ENCODE assay signal across 9 cellular contexts in genomic region chr10:102461187-102462054, GRCh38. TPM values are rescaled to one million over a fixed set of nuclear protein-coding genes. Genes with fewer than 3 reads are reported as not detected.
DNase-seq lines count a peak whose midpoint lies in the region; ATAC-seq and FAIRE-seq lines count a peak whose summit lies in the region.
"Had no signal": no experiment of that assay in that cellular context is flagged by ENCODE, and none has a peak within 500 bp of the region (broad histone marks: within the 10 kb centered on the region; RNA-seq: fewer than 3 reads in every experiment).

No MANE protein-coding gene starts in this region.

- DNase-seq in CD4-positive, alpha-beta memory T cell: peak; percentile 90 to 91 (median 91)
- DNase-seq in HTR-8/SVneo (ENCODE audit: insufficient read length, low spot score): peak; percentile 98
- peak; percentile 85 for DNase-seq in NOMO-1 treated with DMSO at 0.1 percent for 48 hours (lab: John Stamatoyannopoulos, UW; ENCODE audit: unreplicated experiment)
- peak; percentile 85 for DNase-seq in activated CD8-positive, alpha-beta memory T cell treated with anti-CD3 and anti-CD28 coated beads, Interleukin-2, amount 50 U/mL, for 24 hours (ENCODE audit: extremely low read depth)
- peak; percentile 90 for DNase-seq in midbrain (lab: John Stamatoyannopoulos, UW)
- peak; percentile 79 to 93 for DNase-seq in stimulated activated CD8-positive, alpha-beta memory T cell treated with anti-CD3 and anti-CD28 coated beads, Interleukin-2, amount 100 ng/mL, for 1 hour (ENCODE audit: low read depth in 2 of 2)

- H3K36me3 ChIP-seq in CD4-positive, alpha-beta memory T cell (ENCODE audit: insufficient read depth, low read length): no peaks in the 10 kb centered on the region
- H3K36me3 ChIP-seq in endocrine pancreas (ENCODE audit: control insufficient read depth, insufficient read depth, low read length): no peaks in the 10 kb centered on the region

- H3K9me3 Mint-ChIP-seq in CD4-positive, alpha-beta memory T cell: peaks cover 0 to 2% (median 0%) of the 10 kb centered on the region in 8 donors

- peak overlapping the region; percentile 58 for H3K9ac ChIP-seq in endocrine pancreas (ENCODE audit: control insufficient read depth, insufficient read depth, low read length)

- POLR2A ChIA-PET in CD4-positive, alpha-beta memory T cell (lab: Charles Lee; ENCODE audit: partially characterized antibody): interaction anchor here (0.8 to 5.6 kb wide), 14 partner anchors 10 to 231 kb away, joined by 3 to 126 read pairs (median 4); partner anchors contain the start of genes ACTR1A, C10orf95, CUEDC2 and FBXL15

- H3K4me3 Mint-ChIP-seq in CD4-positive, alpha-beta memory T cell: peak overlapping the region; percentile 83 to 95 (median 90)

- H3K27ac ChIP-seq in CD4-positive, alpha-beta memory T cell (ENCODE audit: low read depth, low read length): peak overlapping the region; percentile 70

- H3K9me3 ChIP-seq in CD4-positive, alpha-beta memory T cell (ENCODE audit: control insufficient read depth in 1 of 2, low read length in 2 of 2): no peaks in the 10 kb centered on the region
- no peaks in the 10 kb centered on the region for H3K9me3 ChIP-seq in endocrine pancreas (ENCODE audit: control insufficient read depth, low read length)

- no peak for FAIRE-seq in HTR-8/SVneo (lab: Jason Lieb, UNC)

- peak overlapping the region; percentile 52 to 85 for H3K4me3 ChIP-seq in CD4-positive, alpha-beta memory T cell (ENCODE audit: low read length in 2 of 2)
- peak overlapping the region; percentile 47 for H3K4me3 ChIP-seq in endocrine pancreas (ENCODE audit: control insufficient read depth, insufficient read depth, low read length)

- peak; percentile 77 for ATAC-seq in GM19468 (IDR thresholded peaks at IDR 0.05; ENCODE audit: extremely low read depth, unreplicated experiment)

- H3K27me3 ChIP-seq in CD4-positive, alpha-beta memory T cell (ENCODE audit: insufficient read depth, low read length): no peaks in the 10 kb centered on the region
- no peaks in the 10 kb centered on the region for H3K27me3 ChIP-seq in endocrine pancreas (ENCODE audit: control insufficient read depth, insufficient read depth, low read length)

- H3K4me1 ChIP-seq in CD4-positive, alpha-beta memory T cell (ENCODE audit: insufficient read depth, low read length): peaks cover 16% of the 10 kb centered on the region
- H3K4me1 ChIP-seq in endocrine pancreas (ENCODE audit: control insufficient read depth, insufficient read depth, low read length): peaks cover 4% of the 10 kb centered on the region

- peaks cover 16 to 38% (median 23%) of the 10 kb centered on the region in 4 donors for H3K4me1 Mint-ChIP-seq in CD4-positive, alpha-beta memory T cell

- peaks cover 2 to 3% of the 10 kb centered on the region in 2 donors for H3K36me3 Mint-ChIP-seq in CD4-positive, alpha-beta memory T cell

- intact Hi-C loops in CD4-positive, alpha-beta memory T cell (cut with micrococcal nuclease): loop anchor here (1.0 to 5.0 kb wide), 7 partner anchors 11 to 329 kb away; partner anchors contain the start of genes ACTR1A, CUEDC2, GBF1 and PPRC1

- CTCF ChIA-PET in CD4-positive, alpha-beta memory T cell (lab: Charles Lee; ENCODE audit: partially characterized antibody): interaction anchor here (0.7 to 3.6 kb wide), 8 partner anchors 8 to 122 kb away, joined by 3 to 22 read pairs (median 7); partner anchors contain the start of genes C10orf95, CUEDC2 and NFKB2

- peak overlapping the region; percentile 75 to 95 (median 87) for H3K27ac Mint-ChIP-seq in CD4-positive, alpha-beta memory T cell

- H3K27me3 Mint-ChIP-seq in CD4-positive, alpha-beta memory T cell: no peaks in the 10 kb centered on the region

RNA-seq across cellular contexts. Expression of gene C10orf95, which starts 10.1 kb away (rescaled TPM):
- total RNA-seq in CD4-positive, alpha-beta memory T cell: 1 to 10 TPM in 1 of 2 experiments, under 1 TPM in 1; 0.89 to 1.6 TPM
- polyA plus RNA-seq in CD4-positive, alpha-beta memory T cell: under 1 TPM; 0.41 to 0.42 TPM
- total RNA-seq: glomerular endothelial cell had no signal

RNA-seq across cellular contexts. Expression of gene CUEDC2, which starts 29.0 kb away (rescaled TPM):
- 10 to 100 TPM; 27.2 to 30.8 TPM for total RNA-seq in CD4-positive, alpha-beta memory T cell
- polyA plus RNA-seq in CD4-positive, alpha-beta memory T cell: 10 to 100 TPM; 52.0 to 57.5 TPM

RNA-seq across cellular contexts. Expression of gene FBXL15, which starts 40.8 kb away (rescaled TPM):
- 10 to 100 TPM; 21.1 to 24.1 TPM for total RNA-seq in CD4-positive, alpha-beta memory T cell
- 10 to 100 TPM; 27.5 to 44.5 TPM for polyA plus RNA-seq in CD4-positive, alpha-beta memory T cell

RNA-seq across cellular contexts. Expression of gene ACTR1A, which starts 41.1 kb away (rescaled TPM):
- 10 to 100 TPM; 54.9 to 60.0 TPM for total RNA-seq in CD4-positive, alpha-beta memory T cell
- polyA plus RNA-seq in CD4-positive, alpha-beta memory T cell: 10 to 100 TPM; 69.9 to 72.3 TPM

RNA-seq across cellular contexts. Expression of gene SUFU, which starts 42.4 kb away (rescaled TPM):
- total RNA-seq in CD4-positive, alpha-beta memory T cell: 10 to 100 TPM; 20.5 to 22.0 TPM
- 10 to 100 TPM in 1 of 2 donors, 1 to 10 TPM in 1; 2.0 to 12.6 TPM for polyA plus RNA-seq in CD4-positive, alpha-beta memory T cell

Comparison
In these comparisons a context has a peak if more than half of its experiments do, and no peak if none do; other contexts are left out.
1. Peak in every context shown above with its lines: DNase-seq, ATAC-seq, H3K4me3 ChIP-seq and H3K27ac ChIP-seq.